1 cellular context compared by ENCODE assay signal in genomic region chr10:112302335-112302734, GRCh38.
TF ChIP-seq lines count a peak whose summit lies in the region.

No MANE protein-coding gene starts in this region.

TF ChIP-seq in HepG2, 621 proteins besides CTCF, POLR2A, EP300 and RAD21 (continued from another document and continues in another):
- TF ChIP-seq HNF1A (IDR thresholded peaks at IDR 0.05; ENCODE audit: low read depth), result peak; percentile 80
- TF ChIP-seq HNF1A (CRISPR knock-in tag; IDR thresholded peaks at IDR 0.05; ENCODE audit: borderline replicate concordance), result peak; percentile 76; the same call in 1 of the 2 replicates
- TF ChIP-seq ZNF543 (CRISPR knock-in tag; IDR thresholded peaks at IDR 0.05), result no peak
- TF ChIP-seq ZNF414 (CRISPR knock-in tag; IDR thresholded peaks at IDR 0.05), result no peak
- TF ChIP-seq SP5 (CRISPR knock-in tag; IDR thresholded peaks at IDR 0.05; ENCODE audit: borderline replicate concordance, low read depth), result no peak
- TF ChIP-seq, protein P1, sequence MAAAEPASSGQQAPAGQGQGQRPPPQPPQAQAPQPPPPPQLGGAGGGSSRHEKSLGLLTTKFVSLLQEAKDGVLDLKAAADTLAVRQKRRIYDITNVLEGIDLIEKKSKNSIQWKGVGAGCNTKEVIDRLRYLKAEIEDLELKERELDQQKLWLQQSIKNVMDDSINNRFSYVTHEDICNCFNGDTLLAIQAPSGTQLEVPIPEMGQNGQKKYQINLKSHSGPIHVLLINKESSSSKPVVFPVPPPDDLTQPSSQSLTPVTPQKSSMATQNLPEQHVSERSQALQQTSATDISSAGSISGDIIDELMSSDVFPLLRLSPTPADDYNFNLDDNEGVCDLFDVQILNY (CRISPR knock-in tag; conservative IDR thresholded peaks at IDR 0.05), result no peak
- TF ChIP-seq HDAC1 (CRISPR knock-in tag; IDR thresholded peaks at IDR 0.05), result no peak
- TF ChIP-seq RAD51 (IDR thresholded peaks at IDR 0.05; ENCODE audit: borderline replicate concordance), result no peak
- TF ChIP-seq ZNF614 (CRISPR knock-in tag; IDR thresholded peaks at IDR 0.05; ENCODE audit: borderline replicate concordance), result peak; percentile 43; the same call in 1 of the 2 replicates
- TF ChIP-seq ZNF180 (CRISPR knock-in tag; IDR thresholded peaks at IDR 0.05; ENCODE audit: borderline replicate concordance, low read depth), result no peak
- TF ChIP-seq ATF3 (CRISPR knock-in tag; IDR thresholded peaks at IDR 0.05), result 0 out of 2 replicates have a peak, but pooled peaks have one; percentile 32
- TF ChIP-seq MTERF4 (CRISPR knock-in tag; IDR thresholded peaks at IDR 0.05), result no peak
- TF ChIP-seq SATB2 (CRISPR knock-in tag; IDR thresholded peaks at IDR 0.05), result no peak
- no peak for TF ChIP-seq ZNF660 (CRISPR knock-in tag; IDR thresholded peaks at IDR 0.05; ENCODE audit: borderline replicate concordance, low read depth)
- no peak for TF ChIP-seq SMAD1 (CRISPR knock-in tag; IDR thresholded peaks at IDR 0.05; ENCODE audit: borderline replicate concordance, low read depth)
- peak; percentile 25; the same call in 1 of the 2 replicates for TF ChIP-seq ETV5 (CRISPR knock-in tag; IDR thresholded peaks at IDR 0.05; ENCODE audit: borderline replicate concordance)
- TF ChIP-seq ZNF138 (CRISPR knock-in tag; IDR thresholded peaks at IDR 0.05; ENCODE audit: low read depth), result no peak
- TF ChIP-seq KAT7 (CRISPR knock-in tag; IDR thresholded peaks at IDR 0.05; ENCODE audit: borderline replicate concordance), result 0 out of 2 replicates have a peak, but pooled peaks have one; percentile 1
- TF ChIP-seq HNF4A (CRISPR knock-in tag; IDR thresholded peaks at IDR 0.05), result peak; percentile 50
- TF ChIP-seq SOX5 (CRISPR knock-in tag; IDR thresholded peaks at IDR 0.05; ENCODE audit: borderline replicate concordance), result 0 out of 2 replicates have a peak, but pooled peaks have one; percentile 24
- no peak for TF ChIP-seq NAIF1 (CRISPR knock-in tag; IDR thresholded peaks at IDR 0.05; ENCODE audit: borderline replicate concordance)
- no peak for TF ChIP-seq SP4 (CRISPR knock-in tag; IDR thresholded peaks at IDR 0.05)
- TF ChIP-seq, protein P2, sequence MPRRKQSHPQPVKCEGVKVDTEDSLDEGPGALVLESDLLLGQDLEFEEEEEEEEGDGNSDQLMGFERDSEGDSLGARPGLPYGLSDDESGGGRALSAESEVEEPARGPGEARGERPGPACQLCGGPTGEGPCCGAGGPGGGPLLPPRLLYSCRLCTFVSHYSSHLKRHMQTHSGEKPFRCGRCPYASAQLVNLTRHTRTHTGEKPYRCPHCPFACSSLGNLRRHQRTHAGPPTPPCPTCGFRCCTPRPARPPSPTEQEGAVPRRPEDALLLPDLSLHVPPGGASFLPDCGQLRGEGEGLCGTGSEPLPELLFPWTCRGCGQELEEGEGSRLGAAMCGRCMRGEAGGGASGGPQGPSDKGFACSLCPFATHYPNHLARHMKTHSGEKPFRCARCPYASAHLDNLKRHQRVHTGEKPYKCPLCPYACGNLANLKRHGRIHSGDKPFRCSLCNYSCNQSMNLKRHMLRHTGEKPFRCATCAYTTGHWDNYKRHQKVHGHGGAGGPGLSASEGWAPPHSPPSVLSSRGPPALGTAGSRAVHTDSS (CRISPR knock-in tag; conservative IDR thresholded peaks at IDR 0.05), result no peak
- TF ChIP-seq NFKBIZ (CRISPR knock-in tag; IDR thresholded peaks at IDR 0.05), result no peak
- no peak for TF ChIP-seq ZNF251 (CRISPR knock-in tag; IDR thresholded peaks at IDR 0.05)
- TF ChIP-seq ZNF329 (CRISPR knock-in tag; IDR thresholded peaks at IDR 0.05; ENCODE audit: low read depth), result no peak
- TF ChIP-seq DMAP1 (CRISPR knock-in tag; IDR thresholded peaks at IDR 0.05), result peak; percentile 25; the same call in 1 of the 2 replicates
- no peak for TF ChIP-seq FOXM1 (CRISPR knock-in tag; IDR thresholded peaks at IDR 0.05)
- TF ChIP-seq, protein P3, sequence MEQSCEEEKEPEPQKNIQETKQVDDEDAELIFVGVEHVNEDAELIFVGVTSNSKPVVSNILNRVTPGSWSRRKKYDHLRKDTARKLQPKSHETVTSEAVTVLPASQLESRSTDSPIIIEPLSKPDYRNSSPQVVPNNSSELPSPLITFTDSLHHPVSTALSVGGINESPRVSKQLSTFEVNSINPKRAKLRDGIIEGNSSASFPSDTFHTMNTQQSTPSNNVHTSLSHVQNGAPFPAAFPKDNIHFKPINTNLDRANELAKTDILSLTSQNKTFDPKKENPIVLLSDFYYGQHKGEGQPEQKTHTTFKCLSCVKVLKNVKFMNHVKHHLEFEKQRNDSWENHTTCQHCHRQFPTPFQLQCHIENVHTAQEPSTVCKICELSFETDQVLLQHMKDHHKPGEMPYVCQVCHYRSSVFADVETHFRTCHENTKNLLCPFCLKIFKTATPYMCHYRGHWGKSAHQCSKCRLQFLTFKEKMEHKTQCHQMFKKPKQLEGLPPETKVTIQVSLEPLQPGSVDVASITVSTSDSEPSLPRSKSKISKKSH (CRISPR knock-in tag; IDR thresholded peaks at IDR 0.05; ENCODE audit: borderline replicate concordance), result no peak
- peak; percentile 30; the same call in 1 of the 2 replicates for TF ChIP-seq SAP130 (CRISPR knock-in tag; IDR thresholded peaks at IDR 0.05; ENCODE audit: low read depth)
- no peak for TF ChIP-seq PHF5A (CRISPR knock-in tag; IDR thresholded peaks at IDR 0.05; ENCODE audit: low read depth, unreplicated experiment)
- no peak for TF ChIP-seq MXD1 (CRISPR knock-in tag; IDR thresholded peaks at IDR 0.05)
- no peak for TF ChIP-seq HOXA9 (CRISPR knock-in tag; IDR thresholded peaks at IDR 0.05; ENCODE audit: borderline replicate concordance)
- no peak for TF ChIP-seq SSRP1 (CRISPR knock-in tag; IDR thresholded peaks at IDR 0.05)
- TF ChIP-seq ZNF597 (CRISPR knock-in tag; IDR thresholded peaks at IDR 0.05), result no peak
- TF ChIP-seq ZNF552 (CRISPR knock-in tag; IDR thresholded peaks at IDR 0.05; ENCODE audit: borderline replicate concordance), result no peak
- TF ChIP-seq ZNF292 (CRISPR knock-in tag; IDR thresholded peaks at IDR 0.05; ENCODE audit: borderline replicate concordance, low read depth), result no peak
- TF ChIP-seq ZNF724P (CRISPR knock-in tag; IDR thresholded peaks at IDR 0.05; ENCODE audit: borderline replicate concordance), result no peak
- no peak for TF ChIP-seq ATM (IDR thresholded peaks at IDR 0.05; ENCODE audit: borderline replicate concordance)
- no peak for TF ChIP-seq ZNF646 (CRISPR knock-in tag; IDR thresholded peaks at IDR 0.05)
